8 cellular contexts compared by ENCODE assay signal in the genomic region with DNA sequence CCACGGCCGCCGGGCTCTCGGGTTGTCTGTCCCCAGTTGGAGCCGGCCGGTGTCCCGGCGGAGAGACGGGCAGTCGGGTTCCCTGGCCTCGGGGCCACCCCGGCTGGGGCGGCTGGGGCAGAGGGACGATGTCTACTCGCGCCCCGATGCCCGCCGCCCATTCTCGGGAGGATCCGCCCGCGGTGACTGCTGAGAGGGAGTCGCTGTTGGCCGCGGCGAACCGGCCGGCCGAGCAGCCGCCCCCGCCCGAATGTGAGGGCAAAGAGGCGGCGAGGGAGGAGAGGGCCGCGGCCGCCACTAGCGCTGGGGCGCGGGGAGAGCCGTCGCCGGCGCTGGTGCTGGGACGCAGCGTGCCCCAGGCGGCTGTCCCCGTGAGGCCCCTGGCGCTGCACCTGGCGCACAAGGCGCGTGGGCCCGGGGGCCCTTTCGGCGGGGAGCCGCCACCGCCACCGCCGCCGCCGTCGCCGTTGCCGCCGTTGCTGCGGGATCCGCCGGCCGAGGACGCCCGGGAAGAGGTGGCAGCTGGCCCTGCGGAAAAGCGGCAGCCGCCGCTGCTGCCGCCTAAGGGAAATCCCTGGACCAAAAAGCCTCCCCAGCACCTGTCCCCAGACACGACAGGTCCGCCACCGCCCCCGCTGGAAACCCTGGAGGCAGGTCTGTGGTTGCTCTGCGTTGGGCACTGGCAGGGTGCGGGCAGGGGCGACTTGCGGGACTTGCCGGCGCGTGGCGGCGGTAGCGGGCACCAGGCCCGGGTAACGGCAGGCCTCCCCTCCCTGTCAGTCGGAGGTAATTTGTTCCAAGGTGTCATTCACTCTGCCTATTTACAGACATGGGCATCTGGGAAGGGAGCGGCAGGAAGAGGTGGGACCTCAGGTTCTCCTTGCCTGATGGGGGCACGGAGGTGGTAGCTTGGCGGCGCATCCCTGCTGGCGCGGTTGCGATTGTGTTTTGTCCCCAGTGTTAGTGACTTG. TPM values are rescaled to one million over a fixed set of nuclear protein-coding genes. Genes with fewer than 3 reads are reported as not detected.
DNase-seq lines count a peak whose midpoint lies in the region; ATAC-seq, FAIRE-seq and TF ChIP-seq lines count a peak whose summit lies in the region.

No MANE protein-coding gene starts in this region.

- H3K9me3 ChIP-seq in A549 = no peaks in the 10 kb centered on the region

- 0% methylated on average over 9 of the region's 101 CpGs for WGBS in A549 (ENCODE audit: missing lambda C conversion rate)

- no peak for TF ChIP-seq RAD21 in A549 (conservative IDR thresholded peaks at IDR 0.05 in 1 of 2, IDR thresholded peaks at IDR 0.05 in 1 of 2)

- DNase-seq in A549 (ENCODE audit: low read depth in 1 of 2, low spot score in 1 of 2) (peak; percentile 26 to 71), NCI-H2107 (lab: John Stamatoyannopoulos, UW) (peak; percentile 22), cerebellum (ENCODE audit: low spot score) (peak; percentile 69)
- DNase-seq in activated CD4-positive, alpha-beta T cell treated with anti-CD3 and anti-CD28 coated beads for 1 hour = peak; percentile 39
- peak; percentile 22 to 33 for DNase-seq in stimulated activated CD4-positive, alpha-beta T cell treated with anti-CD3 and anti-CD28 coated beads, Interleukin-1b, Interleukin-23, amount 100 ng/mL, for 1 hour (ENCODE audit: low read depth in 2 of 2)

- POLR2A ChIA-PET in A549 (lab: Yijun Ruan, JAX) = interaction anchor here (0.8 to 2.9 kb wide), 7 partner anchors 11 to 467 kb away, joined by 3 to 24 read pairs (median 4); partner anchors contain the start of genes ABHD18, MFSD8 and PLK4

- TF ChIP-seq CTCF in A549 (IDR thresholded peaks at IDR 0.05) = no peak; the same call in 2 of the 3 replicates

- TF ChIP-seq POLR2A in A549 (IDR thresholded peaks at IDR 0.05; ENCODE audit: low read length) = no peak

- 0 out of 3 replicates have a peak, but pooled peaks cover 8% of the 10 kb centered on the region for H3K4me1 ChIP-seq in A549

- peak overlapping the region; percentile 92 for H3K4me2 ChIP-seq in A549

- CTCF ChIA-PET in A549 (lab: Yijun Ruan, JAX) = interaction anchor here (0.8 kb wide), 2 partner anchors 97 to 100 kb away, joined by 3 read pairs; partner anchors contain the start of genes ABHD18 and MFSD8

- no peaks in the 10 kb centered on the region for H3K27me3 ChIP-seq in layer of hippocampus (ENCODE audit: control insufficient read depth, insufficient read depth, low read length)

- no peak for FAIRE-seq in A549 (lab: Jason Lieb, UNC)

- no peak for TF ChIP-seq EP300 in A549 (IDR thresholded peaks at IDR 0.05)

- peak overlapping the region; percentile 75 for H3K4me3 ChIP-seq in A549

- peak overlapping the region; percentile 99 for H3K27ac ChIP-seq in A549
- H3K27ac ChIP-seq in layer of hippocampus (ENCODE audit: low read depth, low read length) = peak overlapping the region; percentile 90

- ATAC-seq in A549 (peak; percentile 57 to 61), GM18517 (IDR thresholded peaks at IDR 0.05; ENCODE audit: unreplicated experiment) (peak; percentile 9), HG03025 (IDR thresholded peaks at IDR 0.05; ENCODE audit: low FRiP score, unreplicated experiment) (peak; percentile 39)

TF ChIP-seq in A549, 52 proteins besides CTCF, POLR2A, EP300 and RAD21:
- TF ChIP-seq PHF8 (IDR thresholded peaks at IDR 0.05; ENCODE audit: borderline replicate concordance, low read depth) = 0 out of 2 replicates have a peak, but pooled peaks have one; percentile 18
- TF ChIP-seq RNF2 (IDR thresholded peaks at IDR 0.05; ENCODE audit: borderline replicate concordance, low read depth) = no peak

RNA-seq across cellular contexts. Expression of gene LARP1B, which starts 0.7 kb away (rescaled TPM):
- polyA plus RNA-seq in A549 (2011; rRNA removed) = 14.1 and 25.6 TPM in 2 replicates
- polyA plus RNA-seq in A549 (2012; cell fraction: cytosol; rRNA removed) = 3.3 and 3.4 TPM in 2 replicates
- polyA plus RNA-seq in A549 (2012; cell fraction: nucleus; rRNA removed) = 3.3 and 5.6 TPM in 2 replicates
- polyA plus RNA-seq in A549 (2017; fragmentation: RNase III; extraction: RNeasy Plus Mini Kit Qiagen cat#74134 plus additional on column Dnase treatment) = 8.6 to 9.2 TPM (median 9.2 TPM) in 3 replicates
- polyA minus RNA-seq in A549 (2011; rRNA and poly(A)+ RNA removed) = 5.3 and 6.3 TPM in 2 replicates
- 44.5 TPM for total RNA-seq in cerebellum

Comparison
In these comparisons a context has a peak if more than half of its experiments do, and no peak if none do; other contexts are left out.
1. Peak in every context shown above with its lines: DNase-seq, ATAC-seq, H3K4me3 ChIP-seq and H3K27ac ChIP-seq.
2. ATAC-seq: peak in every context shown above with its lines; median percentile 59 in A549; 39 in HG03025; 9 in GM18517.